19 cellular contexts compared by ENCODE assay signal in the genomic region with DNA sequence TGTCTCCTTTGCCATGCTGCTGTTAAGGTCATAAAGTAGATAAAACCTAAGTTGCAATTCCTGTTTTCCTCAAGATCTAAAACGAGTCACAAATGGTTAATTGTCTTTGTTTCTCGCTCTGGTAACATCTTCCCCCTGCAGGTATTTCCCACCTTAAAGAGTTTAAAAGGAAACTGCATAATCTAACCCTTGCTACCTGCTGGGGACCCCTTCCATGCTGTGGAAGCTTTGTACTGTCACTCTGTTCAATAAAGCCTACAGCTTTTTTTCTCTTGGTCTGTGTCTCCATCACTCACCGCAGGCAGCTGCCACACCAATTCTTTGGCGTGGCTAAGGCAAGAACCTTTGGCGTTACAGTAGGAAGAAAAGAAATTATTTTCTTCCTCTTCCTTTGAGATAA.
DNase-seq lines count a peak whose midpoint lies in the region; ATAC-seq and TF ChIP-seq lines count a peak whose summit lies in the region.
"Had no signal": no experiment of that assay in that cellular context is flagged by ENCODE, and none has a peak within 500 bp of the region (broad histone marks: within the 10 kb centered on the region; RNA-seq: fewer than 3 reads in every experiment).

No MANE protein-coding gene starts in this region.

- 13% methylated on average over 5 of the region's 5 CpGs for WGBS in SK-N-SH (ENCODE audit: low lambda C conversion rate)
- 27 to 38% methylated on average over 5 of the region's 5 CpGs for WGBS in aorta, 2 donors

- H3K4me1 Mint-ChIP-seq in osteocyte (ENCODE audit: unreplicated experiment) = peaks cover 44% of the 10 kb centered on the region
- H3K4me1 Mint-ChIP-seq in activated CD4-positive, alpha-beta T cell treated with anti-CD3 and anti-CD28 coated beads, Interleukin-2, amount 10 ng/mL, durations not matched to agents 7 days and 5 days = peaks cover 3% of the 10 kb centered on the region

- no peaks in the 10 kb centered on the region for H3K9me3 Mint-ChIP-seq in osteocyte (ENCODE audit: unreplicated experiment)
- H3K9me3 Mint-ChIP-seq in activated CD4-positive, alpha-beta T cell treated with anti-CD3 and anti-CD28 coated beads, Interleukin-2, amount 10 ng/mL, durations not matched to agents 7 days and 5 days = no peaks in the 10 kb centered on the region
- H3K9me3 Mint-ChIP-seq: mesothelial cell of epicardium; stimulated activated naive CD8-positive, alpha-beta T cell treated with anti-CD3 and anti-CD28 coated beads, Interleukin-15, amount 100 ng/mL, for 72 hours had no signal

- H4K20me1 ChIP-seq in HCT116 (ENCODE audit: insufficient read depth) = no peaks in the 10 kb centered on the region
- H4K20me1 ChIP-seq in SK-N-SH (ENCODE audit: insufficient read depth) = no peaks in the 10 kb centered on the region

- no peak for TF ChIP-seq EP300 in SK-N-SH (IDR thresholded peaks at IDR 0.05; ENCODE audit: borderline replicate concordance in 1 of 2, low read depth in 1 of 2, low read length in 1 of 2)

- H3K36me3 ChIP-seq in HCT116 (ENCODE audit: control insufficient read depth in 1 of 2, insufficient read depth in 2 of 2, low read length in 2 of 2) = no peaks in the 10 kb centered on the region
- no peaks in the 10 kb centered on the region for H3K36me3 ChIP-seq in SK-N-SH (replicated peaks in 1 of 2; ENCODE audit: control insufficient read depth in 1 of 2, insufficient read depth in 2 of 2, low read length in 1 of 2)
- H3K36me3 ChIP-seq in aorta (ENCODE audit: control insufficient read depth in 1 of 2, insufficient read depth in 2 of 2, low read length in 1 of 2) = no peaks in the 10 kb centered on the region
- H3K36me3 ChIP-seq: gastroesophageal sphincter, HAP-1, pancreas had no signal

- H3K27me3 ChIP-seq in HCT116 (ENCODE audit: insufficient read depth, low read length) = no peaks in the 10 kb centered on the region
- no peaks in the 10 kb centered on the region for H3K27me3 ChIP-seq in SK-N-SH (ENCODE audit: insufficient read depth)
- H3K27me3 ChIP-seq in aorta (ENCODE audit: control insufficient read depth in 1 of 2, insufficient read depth in 2 of 2, low read length in 1 of 2) = no peaks in the 10 kb centered on the region
- H3K27me3 ChIP-seq: gastroesophageal sphincter, pancreas had no signal

- POLR2A ChIA-PET in HCT116 (lab: Charles Lee) (interaction anchor here (0.7 to 1.0 kb wide), 2 partner anchors 18 to 25 kb away, joined by 3 to 4 read pairs; no protein-coding TSS in a partner anchor), SK-N-SH (lab: Yijun Ruan, JAX) (no interaction called here)
- POLR2A ChIA-PET in activated CD4-positive, alpha-beta T cell treated with anti-CD3 and anti-CD28 coated beads, Interleukin-2, amount 10 ng/mL, durations not matched to agents 7 days and 5 days (lab: Charles Lee) = no interaction called here

- H3K27ac ChIP-seq in HCT116 (ENCODE audit: low read depth, low read length) (peak overlapping the region; percentile 95), SK-N-SH (ENCODE audit: low read depth in 2 of 2, low read length in 1 of 2) (peak overlapping the region; percentile 61 to 100; a peak in 3 of 4 replicates), aorta (ENCODE audit: low read depth in 1 of 2, low read length in 2 of 2) (no peak overlapping the region)
- H3K27ac ChIP-seq: gastroesophageal sphincter, pancreas, SK-N-MC had no signal

- no peaks in the 10 kb centered on the region for H3K9me2 ChIP-seq in HCT116 (ENCODE audit: insufficient read depth)
- no peaks in the 10 kb centered on the region for H3K9me2 ChIP-seq in SK-N-SH

- CTCF ChIA-PET in HCT116 (lab: Charles Lee) = no interaction called here
- CTCF ChIA-PET in SK-N-SH (lab: Yijun Ruan, JAX) = interaction anchor here (0.7 kb wide), 1 partner anchor 38 kb away, joined by 3 read pairs; no protein-coding TSS in a partner anchor
- CTCF ChIA-PET in activated CD4-positive, alpha-beta T cell treated with anti-CD3 and anti-CD28 coated beads, Interleukin-2, amount 10 ng/mL, durations not matched to agents 7 days and 5 days (lab: Charles Lee) = no interaction called here

- H3K9ac ChIP-seq in HCT116 (ENCODE audit: low read length) = peak overlapping the region; percentile 70
- H3K9ac ChIP-seq in SK-N-SH = peak overlapping the region; percentile 91

- H3K4me3 ChIP-seq in HCT116 (replicated peaks in 1 of 2; ENCODE audit: low read depth in 1 of 2, low read length in 2 of 2) (peak overlapping the region; percentile 12 to 24; a peak in 3 of 4 replicates), SK-N-SH (ENCODE audit: low read depth in 2 of 2, low read length in 1 of 2) (peak overlapping the region; percentile 28 to 63; a peak in 3 of 4 replicates), foreskin fibroblast (ENCODE audit: low read depth in 1 of 2, low read length in 2 of 2) (peak overlapping the region; percentile 23 to 27), aorta (ENCODE audit: low read length in 2 of 2) (no peak overlapping the region)
- H3K4me3 ChIP-seq: gastroesophageal sphincter, HAP-1, pancreas, SK-N-MC had no signal

- H3K4me2 ChIP-seq in HCT116 (ENCODE audit: low read length) (peak overlapping the region; percentile 65), SK-N-SH (peak overlapping the region; percentile 77)

- H3K36me3 Mint-ChIP-seq in osteocyte (ENCODE audit: unreplicated experiment) = no peaks in the 10 kb centered on the region
- no peaks in the 10 kb centered on the region for H3K36me3 Mint-ChIP-seq in activated CD4-positive, alpha-beta T cell treated with anti-CD3 and anti-CD28 coated beads, Interleukin-2, amount 10 ng/mL, durations not matched to agents 7 days and 5 days (ENCODE audit: low read depth)
- H3K36me3 Mint-ChIP-seq: mesothelial cell of epicardium had no signal

- RAD21 ChIA-PET in HCT116 (lab: Charles Lee; ENCODE audit: low non-redundant PET in 1 of 2, low total read pairs in 2 of 2, uncharacterized antibody in 2 of 2, unreplicated experiment in 2 of 2) = no interaction called here

- BruUV-seq in HCT116 (replicated peaks; lab: Mats Ljungman, UMichigan) = TSS peak; percentile 81

- H3K79me2 ChIP-seq in HCT116 (ENCODE audit: insufficient read depth, low read length) (no peaks in the 10 kb centered on the region), SK-N-SH (ENCODE audit: insufficient read depth) (peaks cover 79% of the 10 kb centered on the region)

- DNase-seq in HCT116 (ENCODE audit: low read depth, low spot score) (peak; percentile 19), SK-N-SH (no peak), foreskin fibroblast (no peak), osteocyte (ENCODE audit: extremely low spot score, unreplicated experiment) (no peak), GM03348 (ENCODE audit: low spot score) (no peak), aorta (no peak), Right ventricle myocardium superior (no peak)
- no peak for DNase-seq in activated CD4-positive, alpha-beta T cell treated with anti-CD3 and anti-CD28 coated beads, Interleukin-2, amount 10 ng/mL, durations not matched to agents 7 days and 5 days
- DNase-seq: activated gamma-delta T cell treated with Interleukin-2 at 50 U/mL for 16 hours; C1 segment of cervical spinal cord; DMS79 treated with DMSO at 0.1 percent for 48 hours; effector CD4-positive, alpha-beta T cell; NCI-H1417 treated with DMSO at 0.1 percent for 48 hours; pancreas; stimulated activated naive CD8-positive, alpha-beta T cell treated with anti-CD3 and anti-CD28 coated beads, Interleukin-15, amount 100 ng/mL, for 72 hours had no signal

- TF ChIP-seq POLR2A in HCT116 (IDR thresholded peaks at IDR 0.05; ENCODE audit: borderline replicate concordance, extremely low read depth, insufficient read depth, insufficient read length) = no peak

- H3K4me1 ChIP-seq in HCT116 (ENCODE audit: control insufficient read depth in 1 of 2, insufficient read depth in 2 of 2, low read length in 2 of 2) = peaks cover 51 to 55% of the 10 kb centered on the region in 2 experiments
- peaks cover 0 to 19% of the 10 kb centered on the region in 2 experiments; a peak in 3 of 4 replicates for H3K4me1 ChIP-seq in SK-N-SH (ENCODE audit: control insufficient read depth in 1 of 2, insufficient read depth in 2 of 2, low read depth in 1 of 2, low read length in 1 of 2)
- no peaks in the 10 kb centered on the region for H3K4me1 ChIP-seq in aorta (ENCODE audit: control insufficient read depth in 1 of 2, insufficient read depth in 2 of 2, low read length in 2 of 2)
- H3K4me1 ChIP-seq: gastroesophageal sphincter, HAP-1, pancreas had no signal

- H3K9me3 ChIP-seq in HCT116 (ENCODE audit: control insufficient read depth in 1 of 2, insufficient read depth in 1 of 2, low read depth in 1 of 2, low read length in 2 of 2) = no peaks in the 10 kb centered on the region
- H3K9me3 ChIP-seq in SK-N-SH = no peaks in the 10 kb centered on the region
- H3K9me3 ChIP-seq in aorta (ENCODE audit: control insufficient read depth, low read length) = no peaks in the 10 kb centered on the region
- H3K9me3 ChIP-seq: gastroesophageal sphincter, HAP-1, pancreas had no signal

- no peaks in the 10 kb centered on the region for H3K27me3 Mint-ChIP-seq in osteocyte (ENCODE audit: unreplicated experiment)
- H3K27me3 Mint-ChIP-seq in activated CD4-positive, alpha-beta T cell treated with anti-CD3 and anti-CD28 coated beads, Interleukin-2, amount 10 ng/mL, durations not matched to agents 7 days and 5 days = peaks cover 5% of the 10 kb centered on the region

- TF ChIP-seq CTCF in HCT116 (IDR thresholded peaks at IDR 0.05 in 2 of 3, conservative IDR thresholded peaks at IDR 0.05 in 1 of 3; ENCODE audit: borderline replicate concordance in 1 of 3, insufficient read depth in 1 of 3, low read depth in 2 of 3, low read length in 2 of 3) = no peak
- TF ChIP-seq CTCF in SK-N-SH (IDR thresholded peaks at IDR 0.05) = no peak
- no peak for TF ChIP-seq CTCF in foreskin fibroblast (IDR thresholded peaks at IDR 0.05; ENCODE audit: low read depth, low read length)
- TF ChIP-seq CTCF in osteocyte (IDR thresholded peaks at IDR 0.05) = no peak

- ATAC-seq in HCT116 = peak; percentile 48
- ATAC-seq in aorta (ENCODE audit: low FRiP score) = no peak
- ATAC-seq in Right ventricle myocardium superior (ENCODE audit: poor library complexity) = no peak
- ATAC-seq: gastroesophageal sphincter; pancreas; stimulated activated naive CD8-positive, alpha-beta T cell treated with anti-CD3 and anti-CD28 coated beads, Interleukin-15, amount 100 ng/mL, for 72 hours had no signal

- TF ChIP-seq RAD21 in HCT116 (IDR thresholded peaks at IDR 0.05; ENCODE audit: low read depth) = no peak
- TF ChIP-seq RAD21 in SK-N-SH (IDR thresholded peaks at IDR 0.05; ENCODE audit: low read length) = no peak

- H3F3A ChIP-seq in SK-N-SH (replicated peaks; ENCODE audit: insufficient read depth) = peaks cover 41% of the 10 kb centered on the region

- H3K27ac Mint-ChIP-seq in osteocyte (ENCODE audit: unreplicated experiment) = peak overlapping the region; percentile 84
- H3K27ac Mint-ChIP-seq in activated CD4-positive, alpha-beta T cell treated with anti-CD3 and anti-CD28 coated beads, Interleukin-2, amount 10 ng/mL, durations not matched to agents 7 days and 5 days = no peak overlapping the region
- H3K27ac Mint-ChIP-seq: mesothelial cell of epicardium; stimulated activated naive CD8-positive, alpha-beta T cell treated with anti-CD3 and anti-CD28 coated beads, Interleukin-15, amount 100 ng/mL, for 72 hours had no signal

- peak overlapping the region; percentile 60 for H3K4me3 Mint-ChIP-seq in osteocyte (ENCODE audit: unreplicated experiment)
- no peak overlapping the region for H3K4me3 Mint-ChIP-seq in activated CD4-positive, alpha-beta T cell treated with anti-CD3 and anti-CD28 coated beads, Interleukin-2, amount 10 ng/mL, durations not matched to agents 7 days and 5 days
- H3K4me3 Mint-ChIP-seq: mesothelial cell of epicardium had no signal

- H2AFZ ChIP-seq in HCT116 (ENCODE audit: low read depth, low read length, poor library complexity, severe bottlenecking) = no peak overlapping the region
- no peak overlapping the region; the same call in 1 of the 2 replicates for H2AFZ ChIP-seq in SK-N-SH (ENCODE audit: low read depth)

- intact Hi-C loops in HCT116 (cut with micrococcal nuclease) (no loop called here), aorta (cut with DNase I) (no loop called here), Right ventricle myocardium superior (cut with DNase I) (no loop called here)

Comparison
In these comparisons a context has a peak if more than half of its experiments do, and no peak if none do; other contexts are left out.
1. H3K27ac ChIP-seq: peak in HCT116 (single experiment) and SK-N-SH (2 of 2); none in aorta (0 of 2).
2. H3K4me3 ChIP-seq: peak in HCT116 (2 of 2), SK-N-SH (2 of 2) and foreskin fibroblast (2 of 2); none in aorta (0 of 2).
3. Of the 11 proteins assayed by ChIP-seq in both SK-N-SH and HCT116: peak only in SK-N-SH: none; only in HCT116: MAX and SIN3A; in both: none; in neither: 9.